In the genomic region with DNA sequence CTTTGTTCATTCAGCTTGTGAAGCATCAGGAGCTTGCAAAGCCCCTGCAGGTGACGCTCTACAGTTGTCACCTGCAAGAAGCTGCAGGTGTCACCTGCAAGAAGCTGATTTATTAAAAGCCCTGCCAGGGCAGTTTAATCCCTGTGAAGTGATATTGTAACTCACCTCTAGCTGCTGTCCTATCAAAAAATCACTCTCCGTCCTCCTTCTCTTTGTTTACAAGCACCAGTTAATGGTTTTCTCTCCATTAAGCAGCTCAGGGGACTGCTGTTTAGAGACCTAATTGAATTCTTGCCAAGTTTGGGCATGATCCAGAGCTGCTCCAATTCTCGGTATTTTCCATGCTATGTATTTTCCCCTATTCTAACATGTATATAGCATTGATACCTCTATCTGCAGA, we compare ENCODE assay signal across 19 cellular contexts.
DNase-seq lines count a peak whose midpoint lies in the region; TF ChIP-seq lines count a peak whose summit lies in the region.
"Had no signal": no experiment of that assay in that cellular context is flagged by ENCODE, and none has a peak within 500 bp of the region (broad histone marks: within the 10 kb centered on the region; RNA-seq: fewer than 3 reads in every experiment).

No MANE protein-coding gene starts in this region.

- intact Hi-C loops in stomach (cut with DNase I; ENCODE audit: low total_unique reads), result no loop called here
- intact Hi-C loops in tibial artery (cut with DNase I; ENCODE audit: low total_unique reads), result no loop called here

- H3K36me3 Mint-ChIP-seq in endodermal cell (ENCODE audit: low read depth), result no peaks in the 10 kb centered on the region
- H3K36me3 Mint-ChIP-seq: IgD-negative memory B cell had no signal

- no peak overlapping the region for H3K9ac ChIP-seq in endodermal cell (ENCODE audit: extremely low read depth, low read length, poor library complexity, severe bottlenecking)

- H3K27me3 Mint-ChIP-seq in endodermal cell (ENCODE audit: insufficient read depth), result no peaks in the 10 kb centered on the region

- TF ChIP-seq EP300 in stomach (IDR thresholded peaks at IDR 0.05), result no peak

- no peak overlapping the region for H3K27ac Mint-ChIP-seq in endodermal cell
- H3K27ac Mint-ChIP-seq: HFFc6, IgD-negative memory B cell had no signal

- H3K36me3 ChIP-seq in endodermal cell (ENCODE audit: control insufficient read depth, insufficient read depth, low read length) (no peaks in the 10 kb centered on the region), stomach (peaks cover 0 to 15% (median 12%) of the 10 kb centered on the region in 4 donors), tibial artery (no peaks in the 10 kb centered on the region)

- peaks cover 11% of the 10 kb centered on the region for H3K4me1 Mint-ChIP-seq in endodermal cell
- H3K4me1 Mint-ChIP-seq: IgD-negative memory B cell had no signal

- POLR2A ChIA-PET in GM10248 (lab: Yijun Ruan, JAX), result no interaction called here

- no peaks in the 10 kb centered on the region for H3K27me3 ChIP-seq in endodermal cell (ENCODE audit: control insufficient read depth, insufficient read depth, low read length, poor library complexity, severe bottlenecking)
- H3K27me3 ChIP-seq in stomach, result no peaks in the 10 kb centered on the region
- no peaks in the 10 kb centered on the region for H3K27me3 ChIP-seq in tibial artery

- no peak overlapping the region for H3K4me3 ChIP-seq in endodermal cell (ENCODE audit: low read length)
- H3K4me3 ChIP-seq in stomach, result no peak overlapping the region
- H3K4me3 ChIP-seq in tibial artery, result no peak overlapping the region
- H3K4me3 ChIP-seq: SK-N-MC had no signal

- H3K4me3 Mint-ChIP-seq in endodermal cell, result no peak overlapping the region
- H3K4me3 Mint-ChIP-seq: HFFc6, IgD-negative memory B cell had no signal

- H3K9me3 ChIP-seq in endodermal cell (ENCODE audit: control insufficient read depth, low read length) (no peaks in the 10 kb centered on the region), stomach (no peaks in the 10 kb centered on the region), tibial artery (no peaks in the 10 kb centered on the region)

- CTCF ChIA-PET in GM10248 (lab: Yijun Ruan, JAX), result interaction anchor here (1.0 to 1.3 kb wide), 2 partner anchors 8 to 31 kb away, joined by 3 read pairs; no protein-coding TSS in a partner anchor

- no peaks in the 10 kb centered on the region for H3K9me3 Mint-ChIP-seq in endodermal cell
- H3K9me3 Mint-ChIP-seq: HFFc6, IgD-negative memory B cell had no signal

- DNase-seq in NCI-H1417 treated with DMSO at 0.1 percent for 48 hours (lab: John Stamatoyannopoulos, UW), result peak; percentile 33
- DNase-seq in NCI-H187 treated with DMSO at 0.1 percent for 48 hours (lab: John Stamatoyannopoulos, UW), result peak; percentile 84
- DNase-seq in NCI-H748 (lab: John Stamatoyannopoulos, UW; ENCODE audit: unreplicated experiment), result peak; percentile 93
- DNase-seq in endodermal cell, result no peak
- DNase-seq in stomach, result no peak
- DNase-seq in tibial artery, result no peak
- DNase-seq in GM10248 (ENCODE audit: extremely low spot score), result no peak
- DNase-seq: AML-193, DMS79 treated with DMSO at 0.1 percent for 48 hours, HFFc6, Karpas-422, NCI-H2029, NCI-H524 treated with DMSO at 0.1 percent for 48 hours, OCI-M1, SHP77 had no signal

- peak; percentile 35 for TF ChIP-seq CTCF in endodermal cell (conservative IDR thresholded peaks at IDR 0.05)
- no peak for TF ChIP-seq CTCF in stomach (IDR thresholded peaks at IDR 0.05)
- TF ChIP-seq CTCF in tibial artery (IDR thresholded peaks at IDR 0.05), result no peak
- TF ChIP-seq CTCF in GM10248 (IDR thresholded peaks at IDR 0.05; ENCODE audit: control extremely low read depth, extremely low read depth, low read depth, missing control alignments), result no peak

- H3K4me1 ChIP-seq in endodermal cell (ENCODE audit: control insufficient read depth, insufficient read depth, low read length) (no peaks in the 10 kb centered on the region), stomach (peaks cover 0 to 12% (median 3%) of the 10 kb centered on the region in 4 donors), tibial artery (no peaks in the 10 kb centered on the region)

- TF ChIP-seq POLR2A in stomach (IDR thresholded peaks at IDR 0.05), result no peak

- H3K27ac ChIP-seq in endodermal cell (ENCODE audit: low read depth, low read length), result no peak overlapping the region
- no peak overlapping the region for H3K27ac ChIP-seq in stomach
- no peak overlapping the region for H3K27ac ChIP-seq in tibial artery
- H3K27ac ChIP-seq: C4-2B, HL-60, SK-N-MC had no signal

- 78 to 94% methylated on average over 2 to 3 of the region's 3 CpGs for WGBS in endodermal cell (ENCODE audit: insufficient coverage in 1 of 2, insufficient read length in 1 of 2), 2 experiments
- 81 to 91% (median 88%) methylated on average over 3 of the region's 3 CpGs for WGBS in stomach, 5 donors

Comparison
In these comparisons a context has a peak if more than half of its experiments do, and no peak if none do; other contexts are left out.
1. DNase-seq: peak in NCI-H1417 treated with DMSO at 0.1 percent for 48 hours (single experiment), NCI-H187 treated with DMSO at 0.1 percent for 48 hours (single experiment) and NCI-H748 (single experiment); none in endodermal cell (single experiment), stomach (single experiment), tibial artery (0 of 2) and GM10248 (single experiment).